Comparison of ENCODE assay signal across 8 cellular contexts in genomic region chrX:147898951-147899350, GRCh38.
"Had no signal": no experiment of that assay in that cellular context is flagged by ENCODE, and none has a peak within 500 bp of the region (broad histone marks: within the 10 kb centered on the region; RNA-seq: fewer than 3 reads in every experiment).

No MANE protein-coding gene starts in this region.

- H3K4me3 Mint-ChIP-seq: GM23338, H9 had no signal

- H3K9me3 Mint-ChIP-seq: GM23338 had no signal

- ATAC-seq: GM23338, K562 had no signal

- H3K27ac Mint-ChIP-seq: GM23338, H9 had no signal

- FAIRE-seq: H1, H54, HTR-8/SVneo, K562 had no signal

- H3K4me3 ChIP-seq: GM23338, K562 had no signal

- DNase-seq: H9, HCEC 1CT, IMR-90 had no signal
